ENCODE assay signal across 8 cellular contexts in genomic region chr2:219596954-219597551, GRCh38. TPM values are rescaled to one million over a fixed set of nuclear protein-coding genes. Genes with fewer than 3 reads are reported as not detected.
A peak's percentile ranks its signal among the peaks of the same experiment; 100 is the strongest.
DNase-seq lines count a peak whose midpoint lies in the region; ATAC-seq, FAIRE-seq and TF ChIP-seq lines count a peak whose summit lies in the region.

No MANE protein-coding gene starts in this region.

- peak; percentile 56 for FAIRE-seq in G401.6 (lab: Jason Lieb, UNC)

- ATAC-seq in GM21737 (IDR thresholded peaks at IDR 0.05; ENCODE audit: unreplicated experiment): peak; percentile 4

- peak overlapping the region; percentile 96 for H3K27ac Mint-ChIP-seq in chondrocyte (ENCODE audit: unreplicated experiment)

- peaks cover 4% of the 10 kb centered on the region for H3K36me3 Mint-ChIP-seq in chondrocyte (ENCODE audit: low read depth)

- H2BK12ac ChIP-seq in mesenchymal stem cell (ENCODE audit: low read length in 2 of 2): no peak overlapping the region

- H3K9ac ChIP-seq in mesenchymal stem cell (ENCODE audit: low read length): peak overlapping the region; percentile 98

- no peaks in the 10 kb centered on the region for H3K9me3 Mint-ChIP-seq in chondrocyte (ENCODE audit: low read depth)

- H3K4me3 ChIP-seq in mesenchymal stem cell (ENCODE audit: insufficient read depth in 1 of 2, low read depth in 1 of 2, low read length in 2 of 2): peak overlapping the region; percentile 60 to 84
- peak overlapping the region; percentile 56 to 63 for H3K4me3 ChIP-seq in uterus

- H3K36me3 ChIP-seq in mesenchymal stem cell (ENCODE audit: control insufficient read depth in 1 of 2, insufficient read depth in 2 of 2, low read depth in 1 of 2, low read length in 2 of 2) (peaks cover 11 to 12% of the 10 kb centered on the region in 2 experiments), uterus (no peaks in the 10 kb centered on the region)

- H2BK120ac ChIP-seq in mesenchymal stem cell (ENCODE audit: low read depth, low read length): no peak overlapping the region

- H3K4me1 ChIP-seq in mesenchymal stem cell (ENCODE audit: control insufficient read depth, insufficient read depth, low read depth, low read length) (peaks cover 4% of the 10 kb centered on the region), uterus (no peaks in the 10 kb centered on the region)

- peak overlapping the region; percentile 94 for H3K4me3 Mint-ChIP-seq in chondrocyte (ENCODE audit: unreplicated experiment)

- peak overlapping the region; percentile 67 to 80 for H3K18ac ChIP-seq in mesenchymal stem cell (ENCODE audit: low read depth in 1 of 2, low read length in 2 of 2)

- DNase-seq in NCI-H146 treated with DMSO at 0.1 percent for 48 hours (lab: John Stamatoyannopoulos, UW; ENCODE audit: unreplicated experiment): peak; percentile 48
- no peak for DNase-seq in chondrocyte (ENCODE audit: low spot score)
- DNase-seq in mesenchymal stem cell: no peak
- no peak for DNase-seq in uterus
- no peak for DNase-seq in activated gamma-delta T cell treated with Interleukin-2 at 50 U/mL for 16 hours
- DNase-seq in activated CD4-positive, alpha-beta T cell treated with anti-CD3 and anti-CD28 coated beads for 1 hour: no peak

- WGBS in mesenchymal stem cell: 8% methylated on average over 16 of the region's 19 CpGs

- H2BK5ac ChIP-seq in mesenchymal stem cell (ENCODE audit: low read depth, low read length, poor library complexity, severe bottlenecking): peak overlapping the region; percentile 66

- H3K14ac ChIP-seq in mesenchymal stem cell (ENCODE audit: low read length in 2 of 2): no peak overlapping the region

- peak overlapping the region; percentile 89 for H4K8ac ChIP-seq in mesenchymal stem cell (ENCODE audit: low read length)

- no peaks in the 10 kb centered on the region for H3K9me3 ChIP-seq in mesenchymal stem cell (ENCODE audit: control insufficient read depth, low read length)
- no peaks in the 10 kb centered on the region for H3K9me3 ChIP-seq in uterus

- peak overlapping the region; percentile 73 for H3K4me2 ChIP-seq in mesenchymal stem cell (ENCODE audit: low read length, poor library complexity, severe bottlenecking)

- H3K4ac ChIP-seq in mesenchymal stem cell (ENCODE audit: low read depth in 1 of 2, low read length in 2 of 2): peak overlapping the region; percentile 71 to 75

- intact Hi-C loops in uterus (cut with DNase I; ENCODE audit: low total_unique reads): no loop called here

- H3K27ac ChIP-seq in mesenchymal stem cell (ENCODE audit: low read length, poor library complexity, severe bottlenecking) (peak overlapping the region; percentile 96), uterus (peak overlapping the region; percentile 88 to 92)

- no peak overlapping the region for H4K91ac ChIP-seq in mesenchymal stem cell (ENCODE audit: low read length)

- no peak overlapping the region for H2AFZ ChIP-seq in mesenchymal stem cell (ENCODE audit: low read depth, low read length)

- no peaks in the 10 kb centered on the region for H3K27me3 Mint-ChIP-seq in chondrocyte (ENCODE audit: low read depth)

- no peak overlapping the region for H3K23ac ChIP-seq in mesenchymal stem cell (ENCODE audit: low read length in 2 of 2)

- peaks cover 15% of the 10 kb centered on the region for H3K79me1 ChIP-seq in mesenchymal stem cell (replicated peaks; ENCODE audit: low read length, poor library complexity, severe bottlenecking)

- no peak for TF ChIP-seq POLR2A in uterus (IDR thresholded peaks at IDR 0.05)

- H3K27me3 ChIP-seq in mesenchymal stem cell (ENCODE audit: control insufficient read depth in 1 of 2, insufficient read depth in 1 of 2, low read length in 2 of 2): no peaks in the 10 kb centered on the region
- no peaks in the 10 kb centered on the region for H3K27me3 ChIP-seq in uterus

- TF ChIP-seq CTCF in chondrocyte (IDR thresholded peaks at IDR 0.05) (no peak), uterus (IDR thresholded peaks at IDR 0.05) (no peak)

- peak overlapping the region; percentile 49 for H2AK5ac ChIP-seq in mesenchymal stem cell (ENCODE audit: low read length, severe bottlenecking)

- no peak overlapping the region for H2BK15ac ChIP-seq in mesenchymal stem cell (ENCODE audit: low read depth, poor library complexity, severe bottlenecking)

- H3K4me1 Mint-ChIP-seq in chondrocyte (ENCODE audit: low read depth): peaks cover 39% of the 10 kb centered on the region

RNA-seq across cellular contexts. Expression of gene STK11IP, which starts 0.6 kb away (rescaled TPM):
- total RNA-seq in chondrocyte (25.5 to 31.9 TPM (median 28.5 TPM) in 3 replicates), uterus (10 to 100 TPM in 2 of 4 donors, 1 to 10 TPM in 1, under 1 TPM in 1; 0.51 to 28.0 (median 13.1) TPM)
- 14.6 TPM for polyA plus RNA-seq in mesenchymal stem cell (2013, experiment 1 of 2)
- 13.3 TPM for polyA plus RNA-seq in mesenchymal stem cell (2013, experiment 2 of 2)

RNA-seq across cellular contexts. Expression of gene INHA, which starts 24.9 kb away (rescaled TPM):
- total RNA-seq in chondrocyte: 1.0 to 2.7 TPM (median 1.7 TPM) in 3 replicates
- 0.30 TPM for polyA plus RNA-seq in mesenchymal stem cell (2013, experiment 1 of 2)
- polyA plus RNA-seq in mesenchymal stem cell (2013, experiment 2 of 2): 0.18 TPM
- 1 to 10 TPM in 1 of 4 donors, not detected in 3; 2.4 TPM for total RNA-seq in uterus

RNA-seq across cellular contexts. Expression of gene OBSL1, which starts 25.7 kb away (rescaled TPM):
- total RNA-seq in chondrocyte (103 to 143 TPM (median 111 TPM) in 3 replicates), uterus (100 to 1,000 TPM in 2 of 4 donors, 10 to 100 TPM in 2; 53.2 to 146 (median 113) TPM)
- polyA plus RNA-seq in mesenchymal stem cell (2013, experiment 1 of 2): 19.4 TPM
- polyA plus RNA-seq in mesenchymal stem cell (2013, experiment 2 of 2): 20.0 TPM

RNA-seq across cellular contexts. Expression of gene SLC4A3, which starts 30.4 kb away (rescaled TPM):
- total RNA-seq in chondrocyte: 9.7 to 17.2 TPM (median 17.2 TPM) in 3 replicates
- 2.6 TPM for polyA plus RNA-seq in mesenchymal stem cell (2013, experiment 1 of 2)
- polyA plus RNA-seq in mesenchymal stem cell (2013, experiment 2 of 2): 2.6 TPM
- 10 to 100 TPM in 1 of 4 donors, 1 to 10 TPM in 3; 2.3 to 29.4 (median 3.5) TPM for total RNA-seq in uterus

RNA-seq across cellular contexts. Expression of gene TMEM198, which starts 53.2 kb away (rescaled TPM):
- total RNA-seq in chondrocyte (3.6 to 6.1 TPM (median 4.8 TPM) in 3 replicates), uterus (1 to 10 TPM in 2 of 4 donors, under 1 TPM in 1, not detected in 1; 0.77 to 5.3 (median 5.1) TPM)
- polyA plus RNA-seq in mesenchymal stem cell (2013, experiment 1 of 2): 1.5 TPM
- 1.3 TPM for polyA plus RNA-seq in mesenchymal stem cell (2013, experiment 2 of 2)
